24 cellular contexts compared by ENCODE assay signal in the genomic region with DNA sequence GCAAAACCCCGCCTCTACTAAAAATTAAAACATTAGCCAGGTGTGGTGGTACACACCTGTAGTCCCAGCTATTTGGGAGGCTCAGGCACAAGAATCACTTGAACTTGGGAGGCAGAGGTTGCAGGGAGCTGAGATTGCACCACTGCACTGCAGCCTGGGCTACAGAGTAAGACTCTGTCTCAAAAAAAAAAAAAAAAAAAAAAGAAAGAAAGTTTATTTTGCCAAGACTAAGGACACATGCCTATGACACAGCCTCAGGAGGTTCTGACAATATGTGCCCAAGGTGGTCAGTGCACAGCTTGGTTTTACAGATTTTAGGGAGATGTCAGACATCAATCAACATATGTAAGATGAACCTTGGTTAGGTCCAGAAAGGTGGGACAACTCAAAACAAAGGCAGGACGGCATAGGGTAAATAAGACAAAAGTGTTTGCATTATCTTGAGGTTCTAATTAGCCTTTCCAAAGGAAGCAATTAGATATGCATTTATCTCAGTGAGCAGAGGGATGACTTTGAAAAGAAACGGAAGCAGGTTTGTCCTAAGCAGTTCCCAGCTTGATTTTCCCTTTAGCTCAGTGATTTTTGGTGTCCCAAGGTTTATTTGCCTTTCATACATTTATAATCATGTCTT. TPM values are rescaled to one million over a fixed set of nuclear protein-coding genes. Genes with fewer than 3 reads are reported as not detected.
DNase-seq lines count a peak whose midpoint lies in the region; ATAC-seq and TF ChIP-seq lines count a peak whose summit lies in the region.
"Had no signal": no experiment of that assay in that cellular context is flagged by ENCODE, and none has a peak within 500 bp of the region (broad histone marks: within the 10 kb centered on the region; RNA-seq: fewer than 3 reads in every experiment).

No MANE protein-coding gene starts in this region.

- H3K4me3 ChIP-seq in HUES48 (ENCODE audit: low read depth, low read length), result no peak overlapping the region
- H3K4me3 ChIP-seq in iPS-18a (ENCODE audit: low read length), result no peak overlapping the region
- no peak overlapping the region for H3K4me3 ChIP-seq in thyroid gland (replicated peaks in 1 of 3)
- no peak overlapping the region for H3K4me3 ChIP-seq in left lung
- H3K4me3 ChIP-seq: A549; BLaER1 treated with 17β-estradiol and CSF1 and Interleukin-3, amounts not matched to agents 10 nM and 100 nM; MG63 had no signal

- peak overlapping the region; percentile 95 for H3K27ac Mint-ChIP-seq in WTC11
- H3K27ac Mint-ChIP-seq: CD4-positive, alpha-beta memory T cell had no signal

- H3K27me3 ChIP-seq in HUES48 (ENCODE audit: control insufficient read depth, insufficient read depth, low read length), result no peaks in the 10 kb centered on the region
- H3K27me3 ChIP-seq in iPS-18a (ENCODE audit: control insufficient read depth, insufficient read depth, low read length), result no peaks in the 10 kb centered on the region
- H3K27me3 ChIP-seq in thyroid gland, result no peaks in the 10 kb centered on the region
- H3K27me3 ChIP-seq in left lung, result no peaks in the 10 kb centered on the region
- H3K27me3 ChIP-seq: BLaER1 treated with 17β-estradiol and CSF1 and Interleukin-3, amounts not matched to agents 10 nM and 100 nM; MG63 had no signal

- H3K27me3 Mint-ChIP-seq in WTC11 (ENCODE audit: low read depth), result no peaks in the 10 kb centered on the region
- H3K27me3 Mint-ChIP-seq: CD4-positive, alpha-beta memory T cell had no signal

- no peak overlapping the region; the same call in 1 of the 2 replicates for H3K4me3 Mint-ChIP-seq in WTC11
- H3K4me3 Mint-ChIP-seq: CD4-positive, alpha-beta memory T cell had no signal

- H3K27ac ChIP-seq in HUES48 (ENCODE audit: low read depth, low read length), result peak overlapping the region; percentile 52
- peak overlapping the region; percentile 11 for H3K27ac ChIP-seq in iPS-18a (ENCODE audit: low read length)
- peak overlapping the region; percentile 75 to 95 (median 88) for H3K27ac ChIP-seq in thyroid gland
- no peak overlapping the region for H3K27ac ChIP-seq in left lung
- H3K27ac ChIP-seq: A549, HL-60, RWPE1 had no signal

- 90 to 93% methylated on average over 3 of the region's 3 CpGs for WGBS in thyroid gland, 2 donors

- intact Hi-C loops in thyroid gland (cut with DNase I) (no loop called here), left lung (cut with DNase I) (no loop called here)

- no peak for DNase-seq in WTC11 (ENCODE audit: low spot score)
- peak; percentile 9 to 17 for DNase-seq in thyroid gland
- DNase-seq in left lung, result no peak
- DNase-seq in activated CD4-positive, alpha-beta T cell treated with anti-CD3 and anti-CD28 coated beads, Interleukin-2, amount 50 U/mL, for 48 hours, result no peak
- DNase-seq: AML-193; CD4-positive, alpha-beta memory T cell; COR-L47; GOT3; IMR-90; KG1; MG63; NCI-H2029; NCI-H446; NCI-H526; SHP77 had no signal

- no peaks in the 10 kb centered on the region for H3K36me3 Mint-ChIP-seq in WTC11
- H3K36me3 Mint-ChIP-seq: CD4-positive, alpha-beta memory T cell had no signal

- peaks cover 24% of the 10 kb centered on the region for H3K4me1 ChIP-seq in HUES48 (ENCODE audit: control insufficient read depth, insufficient read depth, low read length)
- peaks cover 16% of the 10 kb centered on the region for H3K4me1 ChIP-seq in iPS-18a (ENCODE audit: control insufficient read depth, low read depth, low read length)
- H3K4me1 ChIP-seq in thyroid gland, result peaks cover 5 to 27% of the 10 kb centered on the region in 2 donors
- H3K4me1 ChIP-seq in left lung, result no peaks in the 10 kb centered on the region
- H3K4me1 ChIP-seq: A549 had no signal

- POLR2A ChIA-PET in WTC11 (lab: Charles Lee), result interaction anchor here (0.5 kb wide), 1 partner anchor 837 kb away, joined by 4 read pairs; no protein-coding TSS in a partner anchor

- H3K9ac ChIP-seq in HUES48 (ENCODE audit: low read depth, low read length) (no peak overlapping the region), iPS-18a (ENCODE audit: low read length) (no peak overlapping the region)
- H3K9ac ChIP-seq: BLaER1 treated with 17β-estradiol and CSF1 and Interleukin-3, amounts not matched to agents 10 nM and 100 nM had no signal

- peaks cover 39% of the 10 kb centered on the region for H3K4me1 Mint-ChIP-seq in WTC11

- no peak for TF ChIP-seq CTCF in WTC11 (IDR thresholded peaks at IDR 0.05)
- no peak for TF ChIP-seq CTCF in thyroid gland (IDR thresholded peaks at IDR 0.05)
- TF ChIP-seq CTCF in left lung (IDR thresholded peaks at IDR 0.05), result no peak

- H3K36me3 ChIP-seq in HUES48 (ENCODE audit: control insufficient read depth, insufficient read depth, low read length) (no peaks in the 10 kb centered on the region), iPS-18a (ENCODE audit: control insufficient read depth, low read depth, low read length) (no peaks in the 10 kb centered on the region), thyroid gland (no peaks in the 10 kb centered on the region), left lung (no peaks in the 10 kb centered on the region)
- H3K36me3 ChIP-seq: BLaER1 treated with 17β-estradiol and CSF1 and Interleukin-3, amounts not matched to agents 10 nM and 100 nM; MG63 had no signal

- CTCF ChIA-PET in WTC11 (lab: Charles Lee), result interaction anchor here (0.6 to 1.2 kb wide), 3 partner anchors 13 to 390 kb away, joined by 3 read pairs; no protein-coding TSS in a partner anchor

- no peaks in the 10 kb centered on the region; the same call in 1 of the 2 replicates for H3K9me3 Mint-ChIP-seq in WTC11
- H3K9me3 Mint-ChIP-seq: CD4-positive, alpha-beta memory T cell had no signal

- peak; percentile 72 for ATAC-seq in WTC11
- no peak for ATAC-seq in left lung
- no peak for ATAC-seq in GM19452 (IDR thresholded peaks at IDR 0.05; ENCODE audit: unreplicated experiment)
- ATAC-seq: A549, HCT116, Panc1 had no signal

- H3K9me3 ChIP-seq in HUES48 (ENCODE audit: control insufficient read depth, insufficient read depth, low read length) (no peaks in the 10 kb centered on the region), iPS-18a (ENCODE audit: control insufficient read depth, low read depth, low read length) (no peaks in the 10 kb centered on the region), thyroid gland (no peaks in the 10 kb centered on the region), left lung (no peaks in the 10 kb centered on the region)
- H3K9me3 ChIP-seq: A549, MG63 had no signal

- no peak for TF ChIP-seq POLR2A in thyroid gland (IDR thresholded peaks at IDR 0.05)

TF ChIP-seq in WTC11, 78 proteins besides CTCF, POLR2A, EP300 and RAD21:
- TF ChIP-seq NR2C2 (CRISPR knock-in tag; IDR thresholded peaks at IDR 0.05) (no peak), AFF4 (CRISPR knock-in tag; IDR thresholded peaks at IDR 0.05; ENCODE audit: borderline replicate concordance) (no peak), ZNF396 (CRISPR knock-in tag; IDR thresholded peaks at IDR 0.05; ENCODE audit: borderline replicate concordance) (no peak), RELA (CRISPR knock-in tag; IDR thresholded peaks at IDR 0.05; ENCODE audit: borderline replicate concordance) (no peak), ATF3 (CRISPR knock-in tag; conservative IDR thresholded peaks at IDR 0.05) (no peak)
- TF ChIP-seq, protein P1, sequence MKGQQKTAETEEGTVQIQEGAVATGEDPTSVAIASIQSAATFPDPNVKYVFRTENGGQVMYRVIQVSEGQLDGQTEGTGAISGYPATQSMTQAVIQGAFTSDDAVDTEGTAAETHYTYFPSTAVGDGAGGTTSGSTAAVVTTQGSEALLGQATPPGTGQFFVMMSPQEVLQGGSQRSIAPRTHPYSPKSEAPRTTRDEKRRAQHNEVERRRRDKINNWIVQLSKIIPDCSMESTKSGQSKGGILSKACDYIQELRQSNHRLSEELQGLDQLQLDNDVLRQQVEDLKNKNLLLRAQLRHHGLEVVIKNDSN (CRISPR knock-in tag; IDR thresholded peaks at IDR 0.05), result no peak
- TF ChIP-seq, protein P2, sequence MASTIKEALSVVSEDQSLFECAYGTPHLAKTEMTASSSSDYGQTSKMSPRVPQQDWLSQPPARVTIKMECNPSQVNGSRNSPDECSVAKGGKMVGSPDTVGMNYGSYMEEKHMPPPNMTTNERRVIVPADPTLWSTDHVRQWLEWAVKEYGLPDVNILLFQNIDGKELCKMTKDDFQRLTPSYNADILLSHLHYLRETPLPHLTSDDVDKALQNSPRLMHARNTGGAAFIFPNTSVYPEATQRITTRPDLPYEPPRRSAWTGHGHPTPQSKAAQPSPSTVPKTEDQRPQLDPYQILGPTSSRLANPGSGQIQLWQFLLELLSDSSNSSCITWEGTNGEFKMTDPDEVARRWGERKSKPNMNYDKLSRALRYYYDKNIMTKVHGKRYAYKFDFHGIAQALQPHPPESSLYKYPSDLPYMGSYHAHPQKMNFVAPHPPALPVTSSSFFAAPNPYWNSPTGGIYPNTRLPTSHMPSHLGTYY (CRISPR knock-in tag; IDR thresholded peaks at IDR 0.05), result no peak

RNA-seq across cellular contexts. Expression of gene OTUD1, which starts 20.7 kb away (rescaled TPM):
- total RNA-seq in WTC11 (2021) (7.9 to 9.8 TPM (median 9.0 TPM) in 3 replicates), thyroid gland (10 to 100 TPM; 18.7 to 23.9 (median 20.1) TPM), left lung (10 to 100 TPM; 19.4 to 21.6 TPM)

Comparison
In these comparisons a context has a peak if more than half of its experiments do, and no peak if none do; other contexts are left out.
1. H3K27ac ChIP-seq: peak in HUES48 (single experiment), iPS-18a (single experiment) and thyroid gland (3 of 3); none in left lung (0 of 2).
2. DNase-seq: peak in thyroid gland (2 of 2); none in WTC11 (single experiment), left lung (0 of 2) and activated CD4-positive, alpha-beta T cell treated with anti-CD3 and anti-CD28 coated beads, Interleukin-2, amount 50 U/mL, for 48 hours (0 of 2).